Comparison of ENCODE assay signal across 25 cellular contexts in the genomic region with DNA sequence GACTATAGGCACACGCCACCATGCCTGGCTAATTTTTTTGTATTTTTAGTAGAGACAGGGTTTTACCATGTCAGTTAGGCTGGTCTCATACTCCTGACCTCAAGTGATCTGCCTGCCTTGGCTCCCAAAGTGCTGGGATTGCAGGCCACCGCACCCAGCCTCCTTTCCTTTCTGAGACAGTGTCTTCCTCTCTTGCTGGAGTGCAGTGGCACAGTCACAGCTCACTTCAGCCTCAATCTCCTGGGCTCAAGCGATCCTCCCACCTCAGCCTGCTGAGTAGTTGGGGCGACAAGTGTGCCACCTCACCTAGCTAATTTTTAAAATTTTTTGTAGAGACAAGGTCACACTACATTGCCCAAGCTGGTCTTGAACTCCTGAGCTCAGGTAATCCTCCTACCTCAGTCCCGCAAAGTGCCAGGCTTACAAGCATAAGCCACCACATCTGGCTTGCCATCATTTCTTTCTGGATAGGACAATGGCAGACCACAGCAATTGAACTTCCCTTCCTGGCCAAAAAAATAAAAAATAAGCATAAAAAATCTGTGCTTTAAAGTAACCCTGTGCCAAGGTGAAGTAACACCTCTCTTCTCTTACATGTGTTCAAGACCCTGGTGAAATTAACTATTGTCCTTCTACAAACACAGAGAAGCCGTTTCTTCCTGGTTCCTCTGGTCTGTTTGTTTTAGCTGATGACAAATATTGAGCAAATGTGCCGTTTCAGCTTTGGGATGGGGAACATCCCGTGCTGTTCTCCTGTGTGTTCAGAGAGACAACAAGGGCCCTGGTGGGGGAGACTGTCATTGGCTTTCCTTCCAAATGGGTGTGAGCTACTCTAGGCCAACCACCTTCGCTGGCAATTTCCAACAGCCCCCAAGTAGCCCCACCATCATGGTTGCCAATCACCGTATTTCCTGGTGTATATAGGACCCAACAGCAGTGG.
DNase-seq lines count a peak whose midpoint lies in the region; ATAC-seq, FAIRE-seq and TF ChIP-seq lines count a peak whose summit lies in the region.
"Had no signal": no experiment of that assay in that cellular context is flagged by ENCODE, and none has a peak within 500 bp of the region (broad histone marks: within the 10 kb centered on the region; RNA-seq: fewer than 3 reads in every experiment).

No MANE protein-coding gene starts in this region.

- no peaks in the 10 kb centered on the region for H3K4me1 Mint-ChIP-seq in GM23338
- H3K4me1 Mint-ChIP-seq: immature natural killer cell had no signal

- H2AFZ ChIP-seq in GM23338: peak overlapping the region; percentile 56

- TF ChIP-seq EP300 in A549 (IDR thresholded peaks at IDR 0.05): no peak

- intact Hi-C loops in body of pancreas (cut with DNase I): loop anchor here (5.0 to 10.0 kb wide), 2 partner anchors 212 to 405 kb away; no protein-coding TSS in a partner anchor
- intact Hi-C loops in mucosa of descending colon (cut with DNase I, micrococcal nuclease): loop anchor here (5.0 to 10.0 kb wide), 2 partner anchors 217 to 395 kb away; no protein-coding TSS in a partner anchor
- intact Hi-C loops in aorta (cut with DNase I): loop anchor here (2.0 to 5.0 kb wide), 3 partner anchors 57 to 392 kb away; no protein-coding TSS in a partner anchor

- WGBS in A549 (ENCODE audit: missing lambda C conversion rate): 50% methylated on average over 10 of the region's 10 CpGs
- 63% methylated on average over 10 of the region's 10 CpGs for WGBS in body of pancreas, 2 donors
- 83 to 84% methylated on average over 10 of the region's 10 CpGs for WGBS in aorta, 2 donors

- TF ChIP-seq POLR2A in A549 (IDR thresholded peaks at IDR 0.05; ENCODE audit: low read length) (no peak), body of pancreas (IDR thresholded peaks at IDR 0.05) (no peak)

- H3K27ac Mint-ChIP-seq in GM23338: no peak overlapping the region
- H3K27ac Mint-ChIP-seq: CD8-positive, alpha-beta T cell; endodermal cell; H9; immature natural killer cell; stimulated activated naive CD8-positive, alpha-beta T cell treated with anti-CD3 and anti-CD28 coated beads, Interleukin-15, Interleukin-2, amounts not matched to agents 100 ng/mL and 50 ng/mL, for 24 hours had no signal

- peaks cover 14% of the 10 kb centered on the region for H3K4me1 ChIP-seq in A549
- H3K4me1 ChIP-seq in GM23338 (ENCODE audit: insufficient read depth): no peaks in the 10 kb centered on the region
- peaks cover 22% of the 10 kb centered on the region for H3K4me1 ChIP-seq in body of pancreas
- H3K4me1 ChIP-seq in mucosa of descending colon (ENCODE audit: low read depth): peaks cover 5% of the 10 kb centered on the region
- H3K4me1 ChIP-seq in aorta (ENCODE audit: control insufficient read depth in 1 of 2, insufficient read depth in 2 of 2, low read length in 2 of 2): peaks cover 0 to 4% of the 10 kb centered on the region in 2 donors

- no peak for TF ChIP-seq CTCF in A549 (IDR thresholded peaks at IDR 0.05)
- no peak for TF ChIP-seq CTCF in GM23338 (conservative IDR thresholded peaks at IDR 0.05; ENCODE audit: low read depth in 2 of 2)
- TF ChIP-seq CTCF in body of pancreas (IDR thresholded peaks at IDR 0.05): no peak
- no peak for TF ChIP-seq CTCF in mucosa of descending colon (IDR thresholded peaks at IDR 0.05)

- no peak for FAIRE-seq in A549 (lab: Jason Lieb, UNC)
- FAIRE-seq: urothelium cell line had no signal

- peaks cover 3% of the 10 kb centered on the region for H3K27me3 Mint-ChIP-seq in GM23338 (ENCODE audit: insufficient read depth, low read depth, poor library complexity)

- 0 out of 2 replicates have a peak, but pooled peaks cover 2% of the 10 kb centered on the region for H3F3A ChIP-seq in GM23338 (replicated peaks; ENCODE audit: low read depth)

- H3K4me2 ChIP-seq in A549 (peak overlapping the region; percentile 50), GM23338 (no peak overlapping the region)

- H3K9me3 Mint-ChIP-seq in GM23338: peaks cover 5% of the 10 kb centered on the region
- H3K9me3 Mint-ChIP-seq: CD8-positive, alpha-beta T cell; immature natural killer cell; neural crest cell; stimulated activated naive CD8-positive, alpha-beta T cell treated with anti-CD3 and anti-CD28 coated beads, Interleukin-15, Interleukin-2, amounts not matched to agents 100 ng/mL and 50 ng/mL, for 24 hours had no signal

- H4K20me1 ChIP-seq in GM23338 (replicated peaks; ENCODE audit: insufficient read depth): no peaks in the 10 kb centered on the region

- H3K36me3 Mint-ChIP-seq in GM23338 (ENCODE audit: low read depth): peaks cover 3% of the 10 kb centered on the region; the same call in 1 of the 3 replicates
- H3K36me3 Mint-ChIP-seq: CD8-positive, alpha-beta T cell; immature natural killer cell had no signal

- H3K4me3 ChIP-seq in A549: no peak overlapping the region; the same call in 2 of the 3 replicates
- H3K4me3 ChIP-seq in GM23338: no peak overlapping the region
- no peak overlapping the region for H3K4me3 ChIP-seq in body of pancreas
- no peak overlapping the region for H3K4me3 ChIP-seq in mucosa of descending colon
- no peak overlapping the region for H3K4me3 ChIP-seq in aorta (ENCODE audit: low read length in 2 of 2)
- H3K4me3 ChIP-seq: heart left ventricle had no signal

- POLR2A ChIA-PET in A549 (lab: Yijun Ruan, JAX): interaction anchor here (1.4 kb wide), 1 partner anchor 224 kb away, joined by 4 read pairs; the partner anchor contains the start of gene NUBP1

- no peaks in the 10 kb centered on the region for H3K27me3 ChIP-seq in GM23338 (ENCODE audit: insufficient read depth)
- no peaks in the 10 kb centered on the region for H3K27me3 ChIP-seq in body of pancreas
- no peaks in the 10 kb centered on the region for H3K27me3 ChIP-seq in aorta (ENCODE audit: control insufficient read depth in 1 of 2, insufficient read depth in 2 of 2, low read length in 1 of 2)
- H3K27me3 ChIP-seq: heart left ventricle had no signal

- H3K36me3 ChIP-seq in GM23338 (ENCODE audit: insufficient read depth) (no peaks in the 10 kb centered on the region), body of pancreas (replicated peaks in 1 of 2; ENCODE audit: insufficient read depth in 1 of 2, low read depth in 2 of 2) (no peaks in the 10 kb centered on the region), mucosa of descending colon (ENCODE audit: low read depth) (no peaks in the 10 kb centered on the region), aorta (ENCODE audit: control insufficient read depth in 1 of 2, insufficient read depth in 2 of 2, low read length in 1 of 2) (peaks cover 1 to 3% of the 10 kb centered on the region in 2 donors)

- TF ChIP-seq RAD21 in A549 (conservative IDR thresholded peaks at IDR 0.05 in 1 of 2, IDR thresholded peaks at IDR 0.05 in 1 of 2): no peak

- DNase-seq in A549 (ENCODE audit: low read depth in 1 of 2, low spot score in 1 of 2) (peak; percentile 27 to 70), GM23338 (ENCODE audit: low spot score) (no peak), body of pancreas (peak in 3 of 4 donors; percentile 50 to 65 (median 56)), mucosa of descending colon (no peak), aorta (no peak), activated gamma-delta T cell treated with Interleukin-2 at 50 U/mL for 16 hours (no peak)
- DNase-seq in stimulated activated CD4-positive, alpha-beta T cell treated with anti-CD3 and anti-CD28 coated beads, Interleukin-4, amount 100 ng/mL, for 1 hour: no peak
- no peak for DNase-seq in activated naive CD4-positive, alpha-beta T cell treated with Interleukin-2 at 50 U/mL for 16 hours
- DNase-seq: activated CD4-positive, CD25-positive, alpha-beta regulatory T cell treated with anti-CD3 and anti-CD28 coated beads, Interleukin-2, amount 50 U/mL, for 72 hours; activated effector memory CD4-positive, alpha-beta T cell treated with anti-CD3 and anti-CD28 coated beads, Interleukin-2, amount 50 U/mL, for 16 hours; anterior cingulate cortex; CD8-positive, alpha-beta T cell; EL; endodermal cell; H9; heart left ventricle; immature natural killer cell; NCI-H2081 treated with DMSO at 0.1 percent for 48 hours; NCI-H524 treated with DMSO at 0.1 percent for 48 hours; SHP77 treated with DMSO at 0.1 percent for 48 hours; stimulated activated CD4-positive, alpha-beta T cell treated with anti-CD3 and anti-CD28 coated beads, Interleukin-15, amount 100 ng/mL, for 24 hours; T-helper 9 cell had no signal

- H3K9me3 ChIP-seq in A549 (no peaks in the 10 kb centered on the region), body of pancreas (no peaks in the 10 kb centered on the region), mucosa of descending colon (no peaks in the 10 kb centered on the region), aorta (ENCODE audit: control insufficient read depth, low read length) (no peaks in the 10 kb centered on the region)

- CTCF ChIA-PET in A549 (lab: Yijun Ruan, JAX): interaction anchor here (0.7 to 8.7 kb wide), 11 partner anchors 10 to 399 kb away, joined by 3 to 57 read pairs (median 4); no protein-coding TSS in a partner anchor

- no peaks in the 10 kb centered on the region for H3K79me2 ChIP-seq in GM23338 (replicated peaks; ENCODE audit: insufficient read depth)

- no peaks in the 10 kb centered on the region for H3K9me2 ChIP-seq in GM23338 (ENCODE audit: insufficient read depth)

- H3K27ac ChIP-seq in A549 (peak overlapping the region; percentile 79 to 80), GM23338 (ENCODE audit: low read depth) (no peak overlapping the region), body of pancreas (peak overlapping the region in 2 of 4 donors; percentile 7 to 18), aorta (ENCODE audit: low read depth in 1 of 2, low read length in 2 of 2) (no peak overlapping the region)
- H3K27ac ChIP-seq: heart left ventricle had no signal

- no peak overlapping the region for H3K4me3 Mint-ChIP-seq in GM23338
- H3K4me3 Mint-ChIP-seq: CD8-positive, alpha-beta T cell; endodermal cell; H9; immature natural killer cell; neural crest cell; stimulated activated naive CD8-positive, alpha-beta T cell treated with anti-CD3 and anti-CD28 coated beads, Interleukin-15, Interleukin-2, amounts not matched to agents 100 ng/mL and 50 ng/mL, for 24 hours had no signal

- ATAC-seq in A549 (peak; percentile 70 to 86), GM23338 (no peak), body of pancreas (peak; percentile 58), mucosa of descending colon (peak; percentile 80), aorta (ENCODE audit: low FRiP score) (no peak)
- ATAC-seq: CD8-positive, alpha-beta T cell; heart left ventricle had no signal

TF ChIP-seq in A549, 52 proteins besides CTCF, POLR2A, EP300 and RAD21 (continues in another document):
- no peak for TF ChIP-seq KDM5A (IDR thresholded peaks at IDR 0.05)
- TF ChIP-seq EHMT2 (IDR thresholded peaks at IDR 0.05; ENCODE audit: low read depth): 0 out of 2 replicates have a peak, but pooled peaks have one; percentile 15
- no peak for TF ChIP-seq NFE2L2 (conservative IDR thresholded peaks at IDR 0.05; ENCODE audit: low read length)
- TF ChIP-seq HEYL (CRISPR knock-in tag; IDR thresholded peaks at IDR 0.05): no peak
- TF ChIP-seq CBX2 (IDR thresholded peaks at IDR 0.05; ENCODE audit: borderline replicate concordance, low read depth): no peak

Comparison
In these comparisons a context has a peak if more than half of its experiments do, and no peak if none do; other contexts are left out.
1. ATAC-seq: peak in A549 (2 of 2), body of pancreas (single experiment) and mucosa of descending colon (single experiment); none in GM23338 (single experiment) and aorta (single experiment).
2. DNase-seq: peak in A549 (2 of 2) and body of pancreas (3 of 4); none in GM23338 (single experiment), mucosa of descending colon (0 of 3), stimulated activated CD4-positive, alpha-beta T cell treated with anti-CD3 and anti-CD28 coated beads, Interleukin-4, amount 100 ng/mL, for 1 hour (single experiment), aorta (0 of 2), activated naive CD4-positive, alpha-beta T cell treated with Interleukin-2 at 50 U/mL for 16 hours (single experiment) and activated gamma-delta T cell treated with Interleukin-2 at 50 U/mL for 16 hours (single experiment).
3. H3K27ac ChIP-seq: peak in A549 (2 of 2); none in GM23338 (single experiment) and aorta (0 of 2).